Comparison of ENCODE assay signal across 17 cellular contexts in the genomic region with DNA sequence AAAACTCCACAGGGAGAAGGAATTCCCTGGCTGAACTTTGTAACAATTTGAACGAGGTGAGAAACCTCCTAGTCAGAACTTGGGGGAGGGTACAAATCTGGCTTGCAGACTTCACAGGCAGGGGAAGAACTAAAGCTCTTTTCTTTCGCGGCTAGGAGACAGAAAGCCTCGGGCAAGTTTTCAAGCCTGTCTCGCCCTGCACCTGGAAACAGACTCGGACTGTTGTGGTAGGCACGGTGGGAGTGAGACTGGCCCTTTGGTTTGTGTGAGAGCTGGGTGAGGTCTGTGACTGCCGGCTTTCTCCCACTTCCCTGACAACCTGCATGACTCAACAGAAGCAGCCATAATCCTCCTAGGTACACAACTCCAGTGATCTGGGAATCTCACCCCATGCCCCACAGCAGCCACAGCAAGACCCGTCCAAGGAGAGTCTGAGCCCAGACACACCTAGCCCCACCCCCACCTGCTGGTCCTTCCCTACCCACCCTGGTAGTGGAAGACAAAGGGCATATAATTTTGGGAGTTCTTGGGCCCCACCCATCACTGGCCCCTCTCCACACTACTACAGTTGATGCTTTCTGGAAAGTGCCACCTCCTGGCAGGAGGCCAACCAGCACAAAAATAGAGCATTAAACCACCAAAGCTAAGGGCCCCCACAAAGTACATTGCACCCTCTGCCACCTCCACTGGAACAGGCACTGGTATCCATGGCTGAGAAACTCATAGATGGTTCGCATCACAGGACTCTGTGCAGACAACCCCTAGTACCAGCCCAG.
DNase-seq lines count a peak whose midpoint lies in the region; ATAC-seq and TF ChIP-seq lines count a peak whose summit lies in the region.
"Had no signal": no experiment of that assay in that cellular context is flagged by ENCODE, and none has a peak within 500 bp of the region (broad histone marks: within the 10 kb centered on the region; RNA-seq: fewer than 3 reads in every experiment).

No MANE protein-coding gene starts in this region.

- no peaks in the 10 kb centered on the region for H3K9me3 Mint-ChIP-seq in osteocyte (ENCODE audit: unreplicated experiment)
- H3K9me3 Mint-ChIP-seq: nephron progenitor cell had no signal

- no peak overlapping the region for H3K4me3 ChIP-seq in dorsolateral prefrontal cortex
- H3K4me3 ChIP-seq: gastrocnemius medialis had no signal

- H3K27ac Mint-ChIP-seq in osteocyte (ENCODE audit: unreplicated experiment), result no peak overlapping the region

- peak; percentile 52 for ATAC-seq in esophagus mucosa
- ATAC-seq: gastrocnemius medialis, left colon had no signal

- H3K27me3 Mint-ChIP-seq in osteocyte (ENCODE audit: unreplicated experiment), result peaks cover 58% of the 10 kb centered on the region

- CTCF ChIA-PET in RWPE1 (lab: Yijun Ruan, JAX), result interaction anchor here (0.6 to 0.7 kb wide), 6 partner anchors 25 to 952 kb away, joined by 3 to 4 read pairs (median 3); no protein-coding TSS in a partner anchor

- POLR2A ChIA-PET in RWPE1 (lab: Yijun Ruan, JAX; ENCODE audit: low non-redundant PET), result no interaction called here

- peak overlapping the region; percentile 16 for H3K4me3 Mint-ChIP-seq in osteocyte (ENCODE audit: unreplicated experiment)
- H3K4me3 Mint-ChIP-seq: nephron progenitor cell had no signal

- peak overlapping the region; percentile 78 for H3K27ac ChIP-seq in RWPE1
- no peak overlapping the region for H3K27ac ChIP-seq in dorsolateral prefrontal cortex
- H3K27ac ChIP-seq: gastrocnemius medialis, VCaP had no signal

- peak; percentile 5 for DNase-seq in HPDE6-E6E7 (ENCODE audit: extremely low spot score)
- peak; percentile 13 for DNase-seq in RWPE1 (ENCODE audit: low spot score)
- no peak for DNase-seq in osteocyte (ENCODE audit: extremely low spot score, unreplicated experiment)
- no peak for DNase-seq in dorsolateral prefrontal cortex
- no peak for DNase-seq in NCI-H187 (lab: John Stamatoyannopoulos, UW)
- DNase-seq in hepatic stellate cell (ENCODE audit: low spot score), result no peak
- no peak for DNase-seq in NCI-H345 treated with DMSO at 0.1 percent for 48 hours (lab: John Stamatoyannopoulos, UW; ENCODE audit: unreplicated experiment)
- DNase-seq: C1 segment of cervical spinal cord, cortex of kidney, gastrocnemius medialis, HCEC 1CT, left colon, NCI-H1417 treated with DMSO at 0.1 percent for 48 hours, nephron progenitor cell, small intestine had no signal

- TF ChIP-seq CTCF in RWPE1 (conservative IDR thresholded peaks at IDR 0.05; ENCODE audit: low read depth) (no peak), osteocyte (IDR thresholded peaks at IDR 0.05) (no peak), dorsolateral prefrontal cortex (IDR thresholded peaks at IDR 0.05 in 54 of 56, conservative IDR thresholded peaks at IDR 0.05 in 2 of 56; ENCODE audit: low read depth in 1 of 56, partially characterized antibody in 56 of 56) (no peak)

- intact Hi-C loops in dorsolateral prefrontal cortex (cut with DNase I), result no loop called here

- peaks cover 8% of the 10 kb centered on the region for H3K4me1 Mint-ChIP-seq in osteocyte (ENCODE audit: unreplicated experiment)

- no peaks in the 10 kb centered on the region for H3K27me3 ChIP-seq in dorsolateral prefrontal cortex
- H3K27me3 ChIP-seq: gastrocnemius medialis had no signal

- H3K36me3 Mint-ChIP-seq in osteocyte (ENCODE audit: unreplicated experiment), result no peaks in the 10 kb centered on the region

Comparison
In these comparisons a context has a peak if more than half of its experiments do, and no peak if none do; other contexts are left out.
1. DNase-seq: peak in HPDE6-E6E7 (single experiment) and RWPE1 (single experiment); none in osteocyte (single experiment), dorsolateral prefrontal cortex (0 of 10), NCI-H187 (0 of 2), hepatic stellate cell (single experiment) and NCI-H345 treated with DMSO at 0.1 percent for 48 hours (single experiment).